In genomic region chr4:148162554-148162953, GRCh38 we compare ENCODE assay signal across 23 cellular contexts.
"Had no signal": no experiment of that assay in that cellular context is flagged by ENCODE, and none has a peak within 500 bp of the region (broad histone marks: within the 10 kb centered on the region; RNA-seq: fewer than 3 reads in every experiment).

No MANE protein-coding gene starts in this region.

- H3K4me3 Mint-ChIP-seq: activated CD4-positive, alpha-beta T cell treated with anti-CD3 and anti-CD28 coated beads, Interleukin-2, amount 10 ng/mL, durations not matched to agents 7 days and 5 days; activated CD8-positive, alpha-beta memory T cell treated with anti-CD3 and anti-CD28 coated beads, Interleukin-2, amount 10 ng/mL, durations not matched to agents 7 days and 5 days; activated CD8-positive, alpha-beta T cell treated with anti-CD3 and anti-CD28 coated beads for 36 hours; activated naive CD4-positive, alpha-beta T cell treated with anti-CD3 and anti-CD28 coated beads, Interleukin-2, amount 10 ng/mL, durations not matched to agents 7 days and 5 days; naive thymus-derived CD8-positive, alpha-beta T cell; T-cell had no signal

- H3K4me1 ChIP-seq: prostate gland had no signal

- H3K36me3 ChIP-seq: esophagus squamous epithelium, gastroesophageal sphincter, ovary, prostate gland, thyroid gland, WERI-Rb-1 had no signal

- H3K27me3 Mint-ChIP-seq: activated CD4-positive, alpha-beta T cell treated with anti-CD3 and anti-CD28 coated beads, Interleukin-2, amount 10 ng/mL, durations not matched to agents 7 days and 5 days; activated CD8-positive, alpha-beta memory T cell treated with anti-CD3 and anti-CD28 coated beads, Interleukin-2, amount 10 ng/mL, durations not matched to agents 7 days and 5 days; activated CD8-positive, alpha-beta T cell treated with anti-CD3 and anti-CD28 coated beads for 36 hours; activated naive CD4-positive, alpha-beta T cell treated with anti-CD3 and anti-CD28 coated beads, Interleukin-2, amount 10 ng/mL, durations not matched to agents 7 days and 5 days; naive thymus-derived CD8-positive, alpha-beta T cell; T-cell had no signal

- H3K4me1 Mint-ChIP-seq: activated CD4-positive, alpha-beta T cell treated with anti-CD3 and anti-CD28 coated beads, Interleukin-2, amount 10 ng/mL, durations not matched to agents 7 days and 5 days; activated CD8-positive, alpha-beta memory T cell treated with anti-CD3 and anti-CD28 coated beads, Interleukin-2, amount 10 ng/mL, durations not matched to agents 7 days and 5 days; activated naive CD4-positive, alpha-beta T cell treated with anti-CD3 and anti-CD28 coated beads, Interleukin-2, amount 10 ng/mL, durations not matched to agents 7 days and 5 days had no signal

- FAIRE-seq: endothelial cell of umbilical vein, TTC549, urothelium cell line had no signal

- DNase-seq: activated CD4-positive, alpha-beta T cell treated with anti-CD3 and anti-CD28 coated beads, Interleukin-2, amount 10 ng/mL, durations not matched to agents 7 days and 5 days; activated CD4-positive, CD25-positive, alpha-beta regulatory T cell treated with anti-CD3 and anti-CD28 coated beads, Interleukin-2, amount 50 U/mL, for 72 hours; activated CD8-positive, alpha-beta memory T cell treated with anti-CD3 and anti-CD28 coated beads, Interleukin-2, amount 10 ng/mL, durations not matched to agents 7 days and 5 days; activated CD8-positive, alpha-beta T cell treated with anti-CD3 and anti-CD28 coated beads for 36 hours; activated effector memory CD4-positive, alpha-beta T cell treated with anti-CD3 and anti-CD28 coated beads, Interleukin-2, amount 50 U/mL, for 16 hours; activated naive CD4-positive, alpha-beta T cell treated with anti-CD3 and anti-CD28 coated beads, Interleukin-2, amount 10 ng/mL, durations not matched to agents 7 days and 5 days; activated T-cell treated with anti-CD3 and anti-CD28 coated beads for 4 hours; effector memory CD4-positive, alpha-beta T cell; esophagus squamous epithelium; head of caudate nucleus; kidney glomerular epithelial cell; naive thymus-derived CD8-positive, alpha-beta T cell; ovary; stimulated activated CD4-positive, alpha-beta T cell treated with anti-CD3 and anti-CD28 coated beads, Interleukin-4, amount 100 ng/mL, for 24 hours; stimulated activated naive CD8-positive, alpha-beta T cell treated with anti-CD3 and anti-CD28 coated beads, Interleukin-15, Interleukin-2, amounts not matched to agents 100 U/mL and 50 U/mL, for 24 hours; T-cell; thyroid gland; WERI-Rb-1 had no signal

- H3K9me3 ChIP-seq: esophagus squamous epithelium, gastroesophageal sphincter, ovary, prostate gland, thyroid gland had no signal

- H3K27me3 ChIP-seq: esophagus squamous epithelium, gastroesophageal sphincter, ovary, thyroid gland had no signal

- H3K4me3 ChIP-seq: esophagus squamous epithelium, gastroesophageal sphincter, ovary, prostate gland, thyroid gland had no signal

- H3K27ac ChIP-seq: esophagus squamous epithelium, gastroesophageal sphincter, ovary, prostate gland, thyroid gland, WERI-Rb-1 had no signal

- H3K9me3 Mint-ChIP-seq: activated CD4-positive, alpha-beta T cell treated with anti-CD3 and anti-CD28 coated beads, Interleukin-2, amount 10 ng/mL, durations not matched to agents 7 days and 5 days; activated CD8-positive, alpha-beta T cell treated with anti-CD3 and anti-CD28 coated beads for 36 hours; activated naive CD4-positive, alpha-beta T cell treated with anti-CD3 and anti-CD28 coated beads, Interleukin-2, amount 10 ng/mL, durations not matched to agents 7 days and 5 days; naive thymus-derived CD8-positive, alpha-beta T cell had no signal

- H3K27ac Mint-ChIP-seq: activated CD4-positive, alpha-beta T cell treated with anti-CD3 and anti-CD28 coated beads, Interleukin-2, amount 10 ng/mL, durations not matched to agents 7 days and 5 days; activated CD8-positive, alpha-beta memory T cell treated with anti-CD3 and anti-CD28 coated beads, Interleukin-2, amount 10 ng/mL, durations not matched to agents 7 days and 5 days; activated CD8-positive, alpha-beta T cell treated with anti-CD3 and anti-CD28 coated beads for 36 hours; activated naive CD4-positive, alpha-beta T cell treated with anti-CD3 and anti-CD28 coated beads, Interleukin-2, amount 10 ng/mL, durations not matched to agents 7 days and 5 days had no signal

- H3K36me3 Mint-ChIP-seq: activated CD8-positive, alpha-beta memory T cell treated with anti-CD3 and anti-CD28 coated beads, Interleukin-2, amount 10 ng/mL, durations not matched to agents 7 days and 5 days; activated naive CD4-positive, alpha-beta T cell treated with anti-CD3 and anti-CD28 coated beads, Interleukin-2, amount 10 ng/mL, durations not matched to agents 7 days and 5 days had no signal

- ATAC-seq: activated CD8-positive, alpha-beta memory T cell treated with anti-CD3 and anti-CD28 coated beads, Interleukin-2, amount 10 ng/mL, durations not matched to agents 7 days and 5 days; activated CD8-positive, alpha-beta T cell treated with anti-CD3 and anti-CD28 coated beads for 36 hours; gastroesophageal sphincter; naive thymus-derived CD8-positive, alpha-beta T cell; stimulated activated naive CD8-positive, alpha-beta T cell treated with anti-CD3 and anti-CD28 coated beads, Interleukin-15, Interleukin-2, amounts not matched to agents 100 U/mL and 50 U/mL, for 24 hours; T-cell had no signal
